13 cellular contexts compared by ENCODE assay signal in the genomic region with DNA sequence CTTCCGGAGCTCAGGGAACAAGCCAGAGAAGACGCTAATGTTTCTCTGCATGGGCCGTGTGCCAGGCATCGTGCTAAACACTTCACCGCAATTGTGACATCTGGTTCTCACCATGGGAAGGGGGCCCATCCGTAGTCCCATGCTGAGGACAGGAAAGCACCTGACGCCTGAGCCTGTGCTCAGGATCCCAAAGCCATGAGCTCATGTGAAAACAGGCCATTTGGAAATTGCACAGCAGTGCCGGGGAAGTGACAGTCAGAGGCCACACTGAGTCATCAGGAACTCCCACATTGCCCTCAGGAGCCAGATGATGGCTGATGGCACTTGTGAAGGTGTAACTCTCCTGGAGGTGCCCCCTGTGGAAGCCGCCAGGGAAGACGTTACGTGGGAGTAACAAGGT.
A peak's percentile ranks its signal among the peaks of the same experiment; 100 is the strongest.
DNase-seq lines count a peak whose midpoint lies in the region; ATAC-seq and TF ChIP-seq lines count a peak whose summit lies in the region.
"Had no signal": no experiment of that assay in that cellular context is flagged by ENCODE, and none has a peak within 500 bp of the region (broad histone marks: within the 10 kb centered on the region; RNA-seq: fewer than 3 reads in every experiment).

No MANE protein-coding gene starts in this region.

- H3K4me1 ChIP-seq in IMR-90 (ENCODE audit: control insufficient read depth, insufficient read depth, low read length) (no peaks in the 10 kb centered on the region), right lobe of liver (peaks cover 0 to 53% (median 26%) of the 10 kb centered on the region in 4 donors), right cardiac atrium (ENCODE audit: control insufficient read depth, insufficient read depth, low read length) (no peaks in the 10 kb centered on the region)
- H3K4me1 ChIP-seq: prostate gland had no signal

- no peak overlapping the region for H3K9ac ChIP-seq in IMR-90 (ENCODE audit: low read depth, low read length)

- H3K4me3 ChIP-seq in IMR-90 (ENCODE audit: insufficient read depth, low read depth, low read length) = no peak overlapping the region
- H3K4me3 ChIP-seq in right lobe of liver = no peak overlapping the region
- H3K4me3 ChIP-seq in right cardiac atrium (ENCODE audit: low read length) = no peak overlapping the region
- H3K4me3 ChIP-seq: prostate gland, thoracic aorta had no signal

- no peak overlapping the region for H2AK9ac ChIP-seq in IMR-90 (replicated peaks; ENCODE audit: low read depth, low read length, poor library complexity)

- H4K91ac ChIP-seq in IMR-90 (ENCODE audit: insufficient read depth, low read depth, low read length) = no peak overlapping the region

- H3K4me2 ChIP-seq in IMR-90 (ENCODE audit: low read depth, low read length) = no peak overlapping the region

- no peak for TF ChIP-seq CTCF in C4-2B (conservative IDR thresholded peaks at IDR 0.05)
- TF ChIP-seq CTCF in IMR-90 (conservative IDR thresholded peaks at IDR 0.05; ENCODE audit: low read depth, low read length) = no peak
- no peak for TF ChIP-seq CTCF in right lobe of liver (IDR thresholded peaks at IDR 0.05)

- intact Hi-C loops in IMR-90 (cut with micrococcal nuclease) (no loop called here), right lobe of liver (cut with DNase I) (no loop called here), right cardiac atrium (cut with DNase I) (no loop called here)

- POLR2A ChIA-PET in IMR-90 (lab: Charles Lee; ENCODE audit: unreplicated experiment) = no interaction called here

- peak overlapping the region; percentile 71 for H3K27ac ChIP-seq in C4-2B
- no peak overlapping the region for H3K27ac ChIP-seq in IMR-90 (ENCODE audit: insufficient read depth, low read length)
- no peak overlapping the region for H3K27ac ChIP-seq in right lobe of liver
- H3K27ac ChIP-seq in right cardiac atrium (ENCODE audit: low read length) = no peak overlapping the region
- H3K27ac ChIP-seq: prostate gland, thoracic aorta had no signal

- 70% methylated on average over 5 of the region's 11 CpGs; no CpG with 5 or more reads in 1 of the 2 experiments for WGBS in IMR-90 (ENCODE audit: extremely low coverage in 2 of 2, insufficient read length in 1 of 2), 2 experiments
- WGBS in right lobe of liver (ENCODE audit: insufficient coverage, low coverage, low lambda C conversion rate, missing lambda C conversion rate) = no CpG with 5 or more reads among the region's 11 CpGs
- 76% methylated on average over 11 of the region's 11 CpGs for WGBS in right cardiac atrium

- TF ChIP-seq POLR2A in IMR-90 (IDR thresholded peaks at IDR 0.05; ENCODE audit: low read depth, low read length) = no peak
- no peak for TF ChIP-seq POLR2A in right lobe of liver (IDR thresholded peaks at IDR 0.05)

- H3K9me3 ChIP-seq in IMR-90 (ENCODE audit: control insufficient read depth, insufficient read depth, low read length) (no peaks in the 10 kb centered on the region; the same call in 1 of the 2 replicates), right lobe of liver (no peaks in the 10 kb centered on the region), right cardiac atrium (ENCODE audit: control insufficient read depth, low read length) (no peaks in the 10 kb centered on the region)
- H3K9me3 ChIP-seq: prostate gland, thoracic aorta had no signal

- H3K4ac ChIP-seq in IMR-90 (ENCODE audit: low read depth, low read length) = no peak overlapping the region

- no peak overlapping the region for H4K5ac ChIP-seq in IMR-90 (ENCODE audit: low read depth, low read length)

- H2BK5ac ChIP-seq in IMR-90 (ENCODE audit: low read depth, low read length, poor library complexity, severe bottlenecking) = no peak overlapping the region

- BruUV-seq in IMR-90 (replicated peaks; lab: Mats Ljungman, UMichigan) = no TSS peak

- no peak overlapping the region for H3K56ac ChIP-seq in IMR-90 (ENCODE audit: extremely low read depth, insufficient read depth, low read length)

- H3K36me3 ChIP-seq in IMR-90 (ENCODE audit: control insufficient read depth, insufficient read depth, low read length) = no peaks in the 10 kb centered on the region
- no peaks in the 10 kb centered on the region for H3K36me3 ChIP-seq in right lobe of liver
- H3K36me3 ChIP-seq: prostate gland, thoracic aorta had no signal

- no peak overlapping the region for H3K14ac ChIP-seq in IMR-90 (replicated peaks; ENCODE audit: low read depth, low read length)

- H2AFZ ChIP-seq in IMR-90 (replicated peaks; ENCODE audit: low read length, poor library complexity) = peak overlapping the region; percentile 26

- H2AK5ac ChIP-seq in IMR-90 (ENCODE audit: low read depth, low read length) = no peak overlapping the region

- TF ChIP-seq RAD21 in IMR-90 (IDR thresholded peaks at IDR 0.05; ENCODE audit: low read length) = no peak

- no peak overlapping the region for H3K18ac ChIP-seq in IMR-90 (ENCODE audit: low read depth, low read length)

- peak; percentile 10 for DNase-seq in IMR-90
- peak; percentile 4 for DNase-seq in cerebellar cortex (ENCODE audit: low spot score)
- peak in 2 of 3 donors; percentile 37 to 49 for DNase-seq in right lobe of liver
- DNase-seq in MV-4-11 (lab: John Stamatoyannopoulos, UW) = no peak
- no peak for DNase-seq in stimulated activated naive CD4-positive, alpha-beta T cell (lab: John Stamatoyannopoulos, UW)
- no peak for DNase-seq in right cardiac atrium
- DNase-seq: activated CD4-positive, CD25-positive, alpha-beta regulatory T cell; activated naive CD4-positive, alpha-beta T cell; naive B cell had no signal

- CTCF ChIA-PET in IMR-90 (lab: Yijun Ruan, JAX) = no interaction called here

- no peaks in the 10 kb centered on the region for H3K9me1 ChIP-seq in IMR-90 (ENCODE audit: insufficient read depth, low read length)

- H3K79me1 ChIP-seq in IMR-90 (ENCODE audit: low read depth in 1 of 2, low read length in 2 of 2) = no peaks in the 10 kb centered on the region

- in situ Hi-C loops in IMR-90 (cut with MboI; ENCODE audit: low sequenced_read_pairs) = no loop called here

- H2BK20ac ChIP-seq in IMR-90 (ENCODE audit: low read depth, low read length) = no peak overlapping the region

- H3K27me3 ChIP-seq in IMR-90 (ENCODE audit: control insufficient read depth, insufficient read depth, low read length) = peaks cover 66% of the 10 kb centered on the region
- H3K27me3 ChIP-seq in right lobe of liver = no peaks in the 10 kb centered on the region
- no peaks in the 10 kb centered on the region for H3K27me3 ChIP-seq in right cardiac atrium (ENCODE audit: control insufficient read depth, insufficient read depth)

- no peaks in the 10 kb centered on the region for H4K20me1 ChIP-seq in IMR-90 (ENCODE audit: insufficient read depth, low read length)

- H2BK120ac ChIP-seq in IMR-90 (ENCODE audit: low read depth, low read length) = no peak overlapping the region

- H4K8ac ChIP-seq in IMR-90 (ENCODE audit: low read depth in 2 of 2, low read length in 2 of 2) = no peak overlapping the region

- no peak for ATAC-seq in IMR-90 (ENCODE audit: low read depth)
- peak in 1 of 4 donors; percentile 55 for ATAC-seq in right lobe of liver
- ATAC-seq in right cardiac atrium = no peak
- ATAC-seq in HG03521 (IDR thresholded peaks at IDR 0.05; ENCODE audit: unreplicated experiment) = no peak

- no peak overlapping the region for H2BK15ac ChIP-seq in IMR-90 (ENCODE audit: low read depth, low read length)

- dilution Hi-C loops in IMR-90 (cut with HindIII; ENCODE audit: low sequenced_read_pairs, unreplicated experiment) = no loop called here

- H3K23ac ChIP-seq in IMR-90 (ENCODE audit: low read depth, low read length) = no peak overlapping the region

TF ChIP-seq in IMR-90, 13 proteins besides CTCF, POLR2A, EP300 and RAD21:
- TF ChIP-seq, protein P1, sequence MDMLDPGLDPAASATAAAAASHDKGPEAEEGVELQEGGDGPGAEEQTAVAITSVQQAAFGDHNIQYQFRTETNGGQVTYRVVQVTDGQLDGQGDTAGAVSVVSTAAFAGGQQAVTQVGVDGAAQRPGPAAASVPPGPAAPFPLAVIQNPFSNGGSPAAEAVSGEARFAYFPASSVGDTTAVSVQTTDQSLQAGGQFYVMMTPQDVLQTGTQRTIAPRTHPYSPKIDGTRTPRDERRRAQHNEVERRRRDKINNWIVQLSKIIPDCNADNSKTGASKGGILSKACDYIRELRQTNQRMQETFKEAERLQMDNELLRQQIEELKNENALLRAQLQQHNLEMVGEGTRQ (IDR thresholded peaks at IDR 0.05; ENCODE audit: low read depth, low read length) = no peak
- TF ChIP-seq RFX5 (IDR thresholded peaks at IDR 0.05; ENCODE audit: low read depth, low read length) = no peak
- no peak for TF ChIP-seq NFE2L2 (IDR thresholded peaks at IDR 0.05; ENCODE audit: low read depth, low read length)
- TF ChIP-seq MAZ (IDR thresholded peaks at IDR 0.05; ENCODE audit: borderline replicate concordance, low read depth, low read length) = no peak
- no peak for TF ChIP-seq MXI1 (IDR thresholded peaks at IDR 0.05; ENCODE audit: borderline replicate concordance, low read depth, low read length)
- TF ChIP-seq CEBPB (IDR thresholded peaks at IDR 0.05; ENCODE audit: low read depth, low read length) = no peak
- TF ChIP-seq BHLHE40 (IDR thresholded peaks at IDR 0.05; ENCODE audit: low read depth, low read length) = no peak
- TF ChIP-seq MAFK (IDR thresholded peaks at IDR 0.05; ENCODE audit: low read depth, low read length) = no peak
TF ChIP-seq in IMR-90: peak in this region for 0.

Comparison
In these comparisons a context has a peak if more than half of its experiments do, and no peak if none do; other contexts are left out.
1. DNase-seq: peak in IMR-90 (single experiment), cerebellar cortex (single experiment) and right lobe of liver (2 of 3); none in MV-4-11 (single experiment), stimulated activated naive CD4-positive, alpha-beta T cell (0 of 6) and right cardiac atrium (0 of 3).